ENCODE assay signal across 1 cellular context in the genomic region with DNA sequence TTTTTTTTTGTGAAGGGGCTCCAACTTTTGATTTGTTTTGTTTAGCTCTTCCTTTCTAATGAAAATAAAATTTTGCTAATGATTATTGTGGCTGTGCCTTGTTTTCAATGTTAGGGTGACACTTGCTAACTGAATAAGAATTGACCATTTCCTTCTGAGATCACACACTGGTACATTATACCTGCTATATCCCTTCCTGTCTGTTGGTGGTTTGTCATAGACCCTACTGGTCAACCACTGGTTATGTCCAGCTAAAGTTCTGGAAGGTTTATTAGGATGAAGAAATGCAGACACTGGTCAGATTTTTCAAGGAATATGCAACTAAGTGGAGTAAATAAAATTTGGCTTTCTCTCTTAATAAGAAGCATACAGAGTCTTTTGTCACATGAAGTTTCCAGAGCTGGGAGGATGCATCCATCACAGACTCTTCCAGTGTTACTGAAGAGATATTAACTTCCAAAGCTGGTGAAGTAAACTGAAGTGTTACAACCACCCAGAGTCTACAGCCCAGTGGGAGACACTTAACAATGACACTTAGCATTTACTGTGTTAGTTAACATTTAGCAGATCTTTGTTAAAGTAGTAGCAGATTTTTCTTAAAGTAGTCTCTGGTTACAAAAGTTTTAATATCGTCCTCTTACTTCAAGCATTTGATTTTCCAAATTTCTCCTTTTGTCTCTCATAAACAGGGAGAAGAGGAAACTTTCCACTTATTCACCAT.
TF ChIP-seq lines count a peak whose summit lies in the region.

No MANE protein-coding gene starts in this region.

TF ChIP-seq in HEK293, 187 proteins besides CTCF, POLR2A, EP300 and RAD21 (continued from another document):
- TF ChIP-seq ZNF24 (tag by site-specific recombination; IDR thresholded peaks at IDR 0.05) (no peak), ZNF707 (tag by site-specific recombination; IDR thresholded peaks at IDR 0.05) (no peak)
- TF ChIP-seq, protein P1, sequence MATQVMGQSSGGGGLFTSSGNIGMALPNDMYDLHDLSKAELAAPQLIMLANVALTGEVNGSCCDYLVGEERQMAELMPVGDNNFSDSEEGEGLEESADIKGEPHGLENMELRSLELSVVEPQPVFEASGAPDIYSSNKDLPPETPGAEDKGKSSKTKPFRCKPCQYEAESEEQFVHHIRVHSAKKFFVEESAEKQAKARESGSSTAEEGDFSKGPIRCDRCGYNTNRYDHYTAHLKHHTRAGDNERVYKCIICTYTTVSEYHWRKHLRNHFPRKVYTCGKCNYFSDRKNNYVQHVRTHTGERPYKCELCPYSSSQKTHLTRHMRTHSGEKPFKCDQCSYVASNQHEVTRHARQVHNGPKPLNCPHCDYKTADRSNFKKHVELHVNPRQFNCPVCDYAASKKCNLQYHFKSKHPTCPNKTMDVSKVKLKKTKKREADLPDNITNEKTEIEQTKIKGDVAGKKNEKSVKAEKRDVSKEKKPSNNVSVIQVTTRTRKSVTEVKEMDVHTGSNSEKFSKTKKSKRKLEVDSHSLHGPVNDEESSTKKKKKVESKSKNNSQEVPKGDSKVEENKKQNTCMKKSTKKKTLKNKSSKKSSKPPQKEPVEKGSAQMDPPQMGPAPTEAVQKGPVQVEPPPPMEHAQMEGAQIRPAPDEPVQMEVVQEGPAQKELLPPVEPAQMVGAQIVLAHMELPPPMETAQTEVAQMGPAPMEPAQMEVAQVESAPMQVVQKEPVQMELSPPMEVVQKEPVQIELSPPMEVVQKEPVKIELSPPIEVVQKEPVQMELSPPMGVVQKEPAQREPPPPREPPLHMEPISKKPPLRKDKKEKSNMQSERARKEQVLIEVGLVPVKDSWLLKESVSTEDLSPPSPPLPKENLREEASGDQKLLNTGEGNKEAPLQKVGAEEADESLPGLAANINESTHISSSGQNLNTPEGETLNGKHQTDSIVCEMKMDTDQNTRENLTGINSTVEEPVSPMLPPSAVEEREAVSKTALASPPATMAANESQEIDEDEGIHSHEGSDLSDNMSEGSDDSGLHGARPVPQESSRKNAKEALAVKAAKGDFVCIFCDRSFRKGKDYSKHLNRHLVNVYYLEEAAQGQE (tag by site-specific recombination; IDR thresholded peaks at IDR 0.05): no peak
